ENCODE assay signal across 21 cellular contexts in genomic region chr5:68641211-68641610, GRCh38.
DNase-seq lines count a peak whose midpoint lies in the region; ATAC-seq and TF ChIP-seq lines count a peak whose summit lies in the region.
"Had no signal": no experiment of that assay in that cellular context is flagged by ENCODE, and none has a peak within 500 bp of the region (broad histone marks: within the 10 kb centered on the region; RNA-seq: fewer than 3 reads in every experiment).

No MANE protein-coding gene starts in this region.

- no peaks in the 10 kb centered on the region for H3K36me3 Mint-ChIP-seq in nephron progenitor cell (ENCODE audit: low read depth)
- H3K36me3 Mint-ChIP-seq: CD8-positive, alpha-beta T cell; natural killer cell had no signal

- no peak overlapping the region for H3K27ac Mint-ChIP-seq in nephron progenitor cell
- H3K27ac Mint-ChIP-seq: CD8-positive, alpha-beta T cell; natural killer cell had no signal

- ATAC-seq in GM18502 (IDR thresholded peaks at IDR 0.05; ENCODE audit: poor library complexity, unreplicated experiment) (peak; percentile 56), GM19463 (IDR thresholded peaks at IDR 0.05; ENCODE audit: unreplicated experiment) (peak; percentile 39), HG02852 (IDR thresholded peaks at IDR 0.05; ENCODE audit: unreplicated experiment) (peak; percentile 40), HG03575 (IDR thresholded peaks at IDR 0.05; ENCODE audit: extremely low read depth, insufficient number of reproducible peaks, low FRiP score, unreplicated experiment) (peak; percentile 66), HG02970 (IDR thresholded peaks at IDR 0.05; ENCODE audit: low FRiP score, unreplicated experiment) (no peak)
- ATAC-seq: CD8-positive, alpha-beta T cell; gastrocnemius medialis; natural killer cell had no signal

- peaks cover 4% of the 10 kb centered on the region for H3K27me3 Mint-ChIP-seq in nephron progenitor cell (ENCODE audit: low read depth, poor library complexity)

- H3K4me3 Mint-ChIP-seq in nephron progenitor cell, result no peak overlapping the region
- H3K4me3 Mint-ChIP-seq: CD8-positive, alpha-beta T cell; natural killer cell had no signal

- TF ChIP-seq CTCF in nephron progenitor cell (IDR thresholded peaks at IDR 0.05), result no peak

- peaks cover 14% of the 10 kb centered on the region for H3K4me1 Mint-ChIP-seq in nephron progenitor cell
- H3K4me1 Mint-ChIP-seq: natural killer cell had no signal

- DNase-seq in NCI-H446 (lab: John Stamatoyannopoulos, UW) (no peak), nephron progenitor cell (no peak), NCI-H2029 treated with DMSO at 0.1 percent for 48 hours (lab: John Stamatoyannopoulos, UW) (no peak)
- DNase-seq: activated CD4-positive, CD25-positive, alpha-beta regulatory T cell; adrenal gland; CD8-positive, alpha-beta T cell; DMS79; gastrocnemius medialis; mesenchymal stem cell; natural killer cell; NCI-H1436; NCI-H774; SJCRH30; stimulated activated CD4-positive, alpha-beta T cell treated with anti-CD3 and anti-CD28 coated beads, Interleukin-1b, Interleukin-23, amount 100 ng/mL, for 48 hours; stomach; T-helper 2 cell had no signal

- H3K9me3 Mint-ChIP-seq in nephron progenitor cell, result no peaks in the 10 kb centered on the region
- H3K9me3 Mint-ChIP-seq: CD8-positive, alpha-beta T cell; natural killer cell had no signal
